8 cellular contexts compared by ENCODE assay signal in the genomic region with DNA sequence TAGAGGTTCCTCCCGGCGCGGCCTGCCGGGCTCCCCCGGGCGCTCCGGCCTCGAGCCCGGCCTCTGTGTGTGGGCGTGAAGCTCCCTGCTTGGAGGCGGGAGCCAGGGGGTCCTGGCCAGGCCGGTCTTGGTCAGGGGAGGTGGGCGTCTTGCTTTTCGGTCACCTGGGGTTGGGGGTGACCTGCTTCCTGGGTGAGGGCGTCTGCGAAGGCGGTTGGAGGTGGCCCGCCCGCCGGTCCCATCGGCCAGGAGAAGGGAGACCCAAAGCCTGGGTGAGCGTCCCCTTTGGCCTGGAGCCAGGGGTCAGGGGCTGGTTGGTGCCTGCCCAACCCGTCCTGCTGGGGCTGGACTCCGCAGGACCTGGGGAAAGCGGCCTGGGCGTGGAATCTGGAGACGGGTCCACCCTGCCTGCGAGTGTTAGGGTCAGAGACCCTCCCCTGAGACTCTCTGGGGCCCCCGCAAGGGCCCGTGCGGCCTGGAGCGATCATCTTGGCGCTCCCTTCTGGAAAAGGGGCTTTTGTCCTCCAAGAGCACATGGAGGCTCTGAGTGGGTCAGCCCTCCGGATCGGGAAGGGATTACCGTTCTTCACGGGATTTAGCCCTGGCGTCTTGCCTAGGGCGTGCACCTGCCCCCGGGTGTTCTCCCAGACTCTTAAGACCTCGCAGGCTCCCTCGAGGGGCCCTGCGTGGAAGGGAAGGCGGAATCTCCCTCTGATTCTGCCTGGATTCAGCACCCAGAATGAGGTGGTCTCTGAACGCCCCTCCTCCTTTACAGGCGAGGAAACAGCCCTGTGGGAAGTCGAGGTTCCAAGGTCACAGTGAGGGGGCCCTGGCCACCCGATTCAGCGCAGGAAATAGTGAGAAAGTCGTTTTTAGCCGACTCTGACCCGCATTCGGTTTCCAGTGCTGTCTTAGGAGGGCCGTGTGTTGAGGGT. TPM values are rescaled to one million over a fixed set of nuclear protein-coding genes. Genes with fewer than 3 reads are reported as not detected.
DNase-seq lines count a peak whose midpoint lies in the region; ATAC-seq and TF ChIP-seq lines count a peak whose summit lies in the region.

No MANE protein-coding gene starts in this region.

- peak; percentile 15 for DNase-seq in stimulated activated CD4-positive, alpha-beta T cell treated with anti-CD3 and anti-CD28 coated beads, Interleukin-12 subunit alpha, Interleukin-12 subunit beta, amount 100 ng/mL, for 4 hours
- DNase-seq in stimulated activated CD4-positive, alpha-beta T cell treated with anti-CD3 and anti-CD28 coated beads, Interleukin-1b, Interleukin-23, amount 100 ng/mL, for 48 hours, result no peak
- DNase-seq in SK-N-MC (ENCODE audit: low read depth, low spot score) (no peak), epithelial cell of esophagus (ENCODE audit: low read depth) (peak; percentile 63), myocyte (ENCODE audit: low read depth) (peak; percentile 76), NCI-H526 treated with DMSO at 0.1 percent for 48 hours (lab: John Stamatoyannopoulos, UW) (no peak), SKM-1 treated with dmso at 0.1 percent for 144 hours (lab: John Stamatoyannopoulos, UW; ENCODE audit: unreplicated experiment) (no peak)

- H3K36me3 ChIP-seq in SK-N-MC (ENCODE audit: insufficient read depth, low read length), result peaks cover 5% of the 10 kb centered on the region; the same call in 1 of the 2 replicates

- H3K9me3 ChIP-seq in SK-N-MC (ENCODE audit: low read depth, low read length), result no peaks in the 10 kb centered on the region

- peak overlapping the region; percentile 94 for H3K9ac ChIP-seq in SK-N-MC (ENCODE audit: insufficient read length)

- H3K4me3 ChIP-seq in SK-N-MC (peak overlapping the region; percentile 97), epithelial cell of esophagus (ENCODE audit: low read length) (peak overlapping the region; percentile 92)

- TF ChIP-seq CTCF in epithelial cell of esophagus (IDR thresholded peaks at IDR 0.05; ENCODE audit: insufficient read depth, low read depth, low read length, missing control alignments), result no peak

- ATAC-seq in HG03135 (IDR thresholded peaks at IDR 0.05; ENCODE audit: unreplicated experiment), result peak; percentile 11

- H3K27ac ChIP-seq in SK-N-MC, result peak overlapping the region; percentile 72

RNA-seq across cellular contexts. Expression of gene BSG, which starts 0.8 kb away (rescaled TPM):
- total RNA-seq in myocyte, result 519 and 528 TPM in 2 replicates
- 577 TPM for polyA plus RNA-seq in myocyte (2012)

RNA-seq across cellular contexts. Expression of gene HCN2, which starts 16.5 kb away (rescaled TPM):
- total RNA-seq in myocyte, result 2.9 and 3.5 TPM in 2 replicates
- polyA plus RNA-seq in myocyte (2012), result 13.1 TPM

RNA-seq across cellular contexts. Expression of gene GZMM, which starts 29.3 kb away (rescaled TPM):
- not detected in 2 replicates for total RNA-seq in myocyte
- polyA plus RNA-seq in myocyte (2012), result 0.14 TPM

RNA-seq across cellular contexts. Expression of gene CDC34, which starts 41.6 kb away (rescaled TPM):
- 103 and 139 TPM in 2 replicates for total RNA-seq in myocyte
- 85.6 TPM for polyA plus RNA-seq in myocyte (2012)

Comparison
In these comparisons a context has a peak if more than half of its experiments do, and no peak if none do; other contexts are left out.
1. DNase-seq: peak in stimulated activated CD4-positive, alpha-beta T cell treated with anti-CD3 and anti-CD28 coated beads, Interleukin-12 subunit alpha, Interleukin-12 subunit beta, amount 100 ng/mL, for 4 hours (single experiment), epithelial cell of esophagus (single experiment) and myocyte (single experiment); none in stimulated activated CD4-positive, alpha-beta T cell treated with anti-CD3 and anti-CD28 coated beads, Interleukin-1b, Interleukin-23, amount 100 ng/mL, for 48 hours (single experiment), SK-N-MC (single experiment), NCI-H526 treated with DMSO at 0.1 percent for 48 hours (single experiment) and SKM-1 treated with dmso at 0.1 percent for 144 hours (single experiment).